ENCODE assay signal across 8 cellular contexts in the genomic region with DNA sequence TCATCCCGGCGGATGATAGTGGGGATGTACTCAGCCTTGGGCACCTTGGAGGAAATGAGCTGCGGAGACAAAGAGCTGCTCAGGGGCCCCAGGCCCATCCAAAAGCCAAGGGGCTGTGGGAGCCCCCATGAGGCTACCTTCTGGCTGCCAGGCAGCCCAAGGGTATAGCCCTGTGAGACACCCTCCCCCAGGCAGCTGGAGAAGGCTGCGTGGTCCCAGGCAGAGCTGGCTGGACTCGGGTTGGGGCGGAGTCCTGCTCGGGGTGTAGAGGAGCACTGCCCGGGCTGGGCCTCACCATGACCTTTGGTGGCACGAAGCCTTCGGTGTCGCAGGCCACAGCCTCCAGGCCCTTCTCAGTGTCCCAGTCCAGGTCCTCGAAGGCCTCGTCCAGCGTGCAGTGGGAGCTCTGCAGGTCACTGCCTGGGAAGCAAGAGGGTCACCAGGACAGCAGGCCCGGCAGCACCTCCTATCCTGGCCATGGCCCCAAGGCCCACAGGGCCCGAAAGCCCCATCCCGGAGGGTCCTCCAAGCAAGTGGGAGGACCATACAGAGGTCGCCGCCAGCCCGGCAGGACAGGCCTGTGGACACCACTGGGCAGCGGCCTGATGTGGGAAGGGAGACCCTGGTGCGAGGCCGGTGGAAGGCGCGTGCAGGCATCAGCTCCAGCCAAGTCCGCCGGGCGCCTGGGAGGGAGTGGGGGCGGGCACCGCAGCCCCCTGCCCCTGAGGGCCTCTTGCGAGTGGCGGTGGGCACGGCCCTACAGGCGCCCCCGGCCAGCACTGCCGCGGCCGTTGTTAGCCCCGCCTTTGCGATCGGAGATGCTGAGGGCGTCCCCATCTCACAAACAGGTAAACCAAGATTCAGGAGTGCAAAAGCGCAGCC. TPM values are rescaled to one million over a fixed set of nuclear protein-coding genes. Genes with fewer than 3 reads are reported as not detected.
DNase-seq lines count a peak whose midpoint lies in the region; ATAC-seq and TF ChIP-seq lines count a peak whose summit lies in the region.

No MANE protein-coding gene starts in this region.

- DNase-seq in activated naive CD8-positive, alpha-beta T cell treated with anti-CD3 and anti-CD28 coated beads, Interleukin-2, amount 10 ng/mL, durations not matched to agents 7 days and 5 days: peak; percentile 34
- DNase-seq in activated naive CD8-positive, alpha-beta T cell treated with anti-CD3 and anti-CD28 coated beads for 36 hours: no peak
- DNase-seq in endothelial cell (ENCODE audit: low spot score) (peak; percentile 15), upper lobe of right lung (peak; percentile 76), SHP77 treated with DMSO at 0.1 percent for 48 hours (lab: John Stamatoyannopoulos, UW) (no peak), DMS53 (lab: John Stamatoyannopoulos, UW) (no peak), MV-4-11 (lab: John Stamatoyannopoulos, UW) (no peak)
- peak in 2 of 9 donors; percentile 14 to 22 for DNase-seq in naive thymus-derived CD4-positive, alpha-beta T cell

- no peaks in the 10 kb centered on the region for H3K27me3 Mint-ChIP-seq in activated naive CD8-positive, alpha-beta T cell treated with anti-CD3 and anti-CD28 coated beads, Interleukin-2, amount 10 ng/mL, durations not matched to agents 7 days and 5 days
- no peaks in the 10 kb centered on the region for H3K27me3 Mint-ChIP-seq in activated naive CD8-positive, alpha-beta T cell treated with anti-CD3 and anti-CD28 coated beads for 36 hours
- peaks cover 3% of the 10 kb centered on the region for H3K27me3 Mint-ChIP-seq in endothelial cell (ENCODE audit: unreplicated experiment)
- no peaks in the 10 kb centered on the region for H3K27me3 Mint-ChIP-seq in naive thymus-derived CD4-positive, alpha-beta T cell

- peaks cover 15% of the 10 kb centered on the region for H3K4me1 Mint-ChIP-seq in activated naive CD8-positive, alpha-beta T cell treated with anti-CD3 and anti-CD28 coated beads, Interleukin-2, amount 10 ng/mL, durations not matched to agents 7 days and 5 days
- peaks cover 17% of the 10 kb centered on the region for H3K4me1 Mint-ChIP-seq in activated naive CD8-positive, alpha-beta T cell treated with anti-CD3 and anti-CD28 coated beads for 36 hours
- no peaks in the 10 kb centered on the region for H3K4me1 Mint-ChIP-seq in endothelial cell (ENCODE audit: unreplicated experiment)
- H3K4me1 Mint-ChIP-seq in naive thymus-derived CD4-positive, alpha-beta T cell: peaks cover 5 to 72% (median 40%) of the 10 kb centered on the region in 7 donors

- H3K27me3 ChIP-seq in naive thymus-derived CD4-positive, alpha-beta T cell (ENCODE audit: control insufficient read depth in 2 of 2, insufficient read depth in 2 of 2, low read length in 2 of 2): no peaks in the 10 kb centered on the region
- no peaks in the 10 kb centered on the region for H3K27me3 ChIP-seq in upper lobe of right lung

- ATAC-seq in activated naive CD8-positive, alpha-beta T cell treated with anti-CD3 and anti-CD28 coated beads, Interleukin-2, amount 10 ng/mL, durations not matched to agents 7 days and 5 days (ENCODE audit: low read depth): no peak
- no peak for ATAC-seq in naive thymus-derived CD4-positive, alpha-beta T cell
- ATAC-seq in upper lobe of right lung: no peak

- no peak overlapping the region for H3K27ac ChIP-seq in naive thymus-derived CD4-positive, alpha-beta T cell (ENCODE audit: low read depth, low read length)
- no peak overlapping the region for H3K27ac ChIP-seq in upper lobe of right lung

- no peaks in the 10 kb centered on the region for H3K9me3 Mint-ChIP-seq in activated naive CD8-positive, alpha-beta T cell treated with anti-CD3 and anti-CD28 coated beads, Interleukin-2, amount 10 ng/mL, durations not matched to agents 7 days and 5 days
- H3K9me3 Mint-ChIP-seq in activated naive CD8-positive, alpha-beta T cell treated with anti-CD3 and anti-CD28 coated beads for 36 hours: peaks cover 5% of the 10 kb centered on the region
- no peaks in the 10 kb centered on the region for H3K9me3 Mint-ChIP-seq in endothelial cell (ENCODE audit: unreplicated experiment)
- H3K9me3 Mint-ChIP-seq in naive thymus-derived CD4-positive, alpha-beta T cell: peaks cover 0 to 3% (median 0%) of the 10 kb centered on the region in 11 donors

- CTCF ChIA-PET in naive thymus-derived CD4-positive, alpha-beta T cell (lab: Charles Lee): interaction anchor here (0.6 kb wide), 2 partner anchors 21 to 243 kb away, joined by 3 read pairs; no protein-coding TSS in a partner anchor

- no peak for TF ChIP-seq CTCF in endothelial cell (IDR thresholded peaks at IDR 0.05; ENCODE audit: unreplicated experiment)
- TF ChIP-seq CTCF in upper lobe of right lung (IDR thresholded peaks at IDR 0.05): no peak

- H3K4me1 ChIP-seq in naive thymus-derived CD4-positive, alpha-beta T cell (ENCODE audit: control insufficient read depth in 2 of 2, insufficient read depth in 2 of 2, low read length in 2 of 2): peaks cover 27 to 48% of the 10 kb centered on the region in 2 donors
- H3K4me1 ChIP-seq in upper lobe of right lung: peaks cover 14% of the 10 kb centered on the region

- POLR2A ChIA-PET in activated naive CD8-positive, alpha-beta T cell treated with anti-CD3 and anti-CD28 coated beads, Interleukin-2, amount 10 ng/mL, durations not matched to agents 7 days and 5 days (lab: Charles Lee): interaction anchor here (1.0 to 2.0 kb wide), 2 partner anchors 9 to 10 kb away, joined by 3 to 5 read pairs; no protein-coding TSS in a partner anchor
- POLR2A ChIA-PET in naive thymus-derived CD4-positive, alpha-beta T cell (lab: Charles Lee): interaction anchor here (1.4 kb wide), 1 partner anchor 13 kb away, joined by 4 read pairs; no protein-coding TSS in a partner anchor

- peaks cover 40% of the 10 kb centered on the region for H3K36me3 Mint-ChIP-seq in activated naive CD8-positive, alpha-beta T cell treated with anti-CD3 and anti-CD28 coated beads, Interleukin-2, amount 10 ng/mL, durations not matched to agents 7 days and 5 days
- H3K36me3 Mint-ChIP-seq in activated naive CD8-positive, alpha-beta T cell treated with anti-CD3 and anti-CD28 coated beads for 36 hours: peaks cover 53% of the 10 kb centered on the region
- no peaks in the 10 kb centered on the region for H3K36me3 Mint-ChIP-seq in endothelial cell (ENCODE audit: low read depth, unreplicated experiment)
- peaks cover 0 to 14% (median 0%) of the 10 kb centered on the region in 5 donors for H3K36me3 Mint-ChIP-seq in naive thymus-derived CD4-positive, alpha-beta T cell

- peaks cover 0 to 30% (median 4%) of the 10 kb centered on the region in 3 experiments for H3K36me3 ChIP-seq in naive thymus-derived CD4-positive, alpha-beta T cell (ENCODE audit: control insufficient read depth in 2 of 3, insufficient read depth in 3 of 3, low read length in 3 of 3)
- H3K36me3 ChIP-seq in upper lobe of right lung: peaks cover 9% of the 10 kb centered on the region

- no peaks in the 10 kb centered on the region for H3K9me3 ChIP-seq in naive thymus-derived CD4-positive, alpha-beta T cell (ENCODE audit: control insufficient read depth in 2 of 3, low read length in 3 of 3)
- H3K9me3 ChIP-seq in upper lobe of right lung: no peaks in the 10 kb centered on the region

- intact Hi-C loops in naive thymus-derived CD4-positive, alpha-beta T cell (cut with micrococcal nuclease): loop anchor here (1.0 to 10.0 kb wide), 3 partner anchors 8 to 1208 kb away; a partner anchor contains a TSS
- intact Hi-C loops in upper lobe of right lung (cut with DNase I): no loop called here

- no peak overlapping the region for H3K4me3 Mint-ChIP-seq in activated naive CD8-positive, alpha-beta T cell treated with anti-CD3 and anti-CD28 coated beads, Interleukin-2, amount 10 ng/mL, durations not matched to agents 7 days and 5 days
- H3K4me3 Mint-ChIP-seq in activated naive CD8-positive, alpha-beta T cell treated with anti-CD3 and anti-CD28 coated beads for 36 hours: no peak overlapping the region
- no peak overlapping the region for H3K4me3 Mint-ChIP-seq in endothelial cell (ENCODE audit: unreplicated experiment)
- H3K4me3 Mint-ChIP-seq in naive thymus-derived CD4-positive, alpha-beta T cell: peak overlapping the region in 8 of 10 donors; percentile 41 to 79 (median 66)

- no peak overlapping the region for H3K4me3 ChIP-seq in naive thymus-derived CD4-positive, alpha-beta T cell (ENCODE audit: low read length)
- peak overlapping the region; percentile 40 for H3K4me3 ChIP-seq in upper lobe of right lung

- no peak overlapping the region for H3K27ac Mint-ChIP-seq in activated naive CD8-positive, alpha-beta T cell treated with anti-CD3 and anti-CD28 coated beads, Interleukin-2, amount 10 ng/mL, durations not matched to agents 7 days and 5 days
- H3K27ac Mint-ChIP-seq in activated naive CD8-positive, alpha-beta T cell treated with anti-CD3 and anti-CD28 coated beads for 36 hours: no peak overlapping the region
- no peak overlapping the region for H3K27ac Mint-ChIP-seq in endothelial cell (ENCODE audit: unreplicated experiment)
- peak overlapping the region in 2 of 9 donors; percentile 49 to 63 for H3K27ac Mint-ChIP-seq in naive thymus-derived CD4-positive, alpha-beta T cell

RNA-seq across cellular contexts. Expression of a gene that starts 6.1 kb away (rescaled TPM):
- 10 to 100 TPM; 54.3 to 58.4 TPM for total RNA-seq in activated naive CD8-positive, alpha-beta T cell treated with anti-CD3 and anti-CD28 coated beads, Interleukin-2, amount 10 ng/mL, durations not matched to agents 7 days and 5 days
- 10 to 100 TPM; 74.1 to 74.6 TPM for total RNA-seq in activated naive CD8-positive, alpha-beta T cell treated with anti-CD3 and anti-CD28 coated beads for 36 hours
- total RNA-seq in endothelial cell (ENCODE audit: unreplicated experiment) (43.0 TPM), upper lobe of right lung (23.9 TPM)
- 10 to 100 TPM; 22.9 to 92.0 (median 57.3) TPM for total RNA-seq in naive thymus-derived CD4-positive, alpha-beta T cell
- 10 to 100 TPM; 10.9 to 21.4 TPM for polyA plus RNA-seq in naive thymus-derived CD4-positive, alpha-beta T cell

RNA-seq across cellular contexts. Expression of a gene that starts 11.8 kb away (rescaled TPM):
- total RNA-seq in activated naive CD8-positive, alpha-beta T cell treated with anti-CD3 and anti-CD28 coated beads, Interleukin-2, amount 10 ng/mL, durations not matched to agents 7 days and 5 days: not detected
- total RNA-seq in activated naive CD8-positive, alpha-beta T cell treated with anti-CD3 and anti-CD28 coated beads for 36 hours: not detected
- total RNA-seq in endothelial cell (ENCODE audit: unreplicated experiment): 0.21 TPM
- not detected for total RNA-seq in naive thymus-derived CD4-positive, alpha-beta T cell
- not detected for polyA plus RNA-seq in naive thymus-derived CD4-positive, alpha-beta T cell
- not detected for total RNA-seq in upper lobe of right lung

RNA-seq across cellular contexts. Expression of a gene that starts 29.8 kb away (rescaled TPM):
- 1 to 10 TPM; 2.8 to 3.7 TPM for total RNA-seq in activated naive CD8-positive, alpha-beta T cell treated with anti-CD3 and anti-CD28 coated beads, Interleukin-2, amount 10 ng/mL, durations not matched to agents 7 days and 5 days
- under 1 TPM; 0.66 to 0.76 TPM for total RNA-seq in activated naive CD8-positive, alpha-beta T cell treated with anti-CD3 and anti-CD28 coated beads for 36 hours
- total RNA-seq in endothelial cell (ENCODE audit: unreplicated experiment): 0.36 TPM
- total RNA-seq in naive thymus-derived CD4-positive, alpha-beta T cell: 10 to 100 TPM in 2 of 5 experiments, 1 to 10 TPM in 2, under 1 TPM in 1; 0.94 to 11.1 (median 6.0) TPM
- 1 to 10 TPM in 1 of 2 donors, under 1 TPM in 1; 0.73 to 2.6 TPM for polyA plus RNA-seq in naive thymus-derived CD4-positive, alpha-beta T cell
- 6.5 TPM for total RNA-seq in upper lobe of right lung

RNA-seq across cellular contexts. Expression of a gene that starts 30.0 kb away (rescaled TPM):
- 10 to 100 TPM; 23.4 to 24.7 TPM for total RNA-seq in activated naive CD8-positive, alpha-beta T cell treated with anti-CD3 and anti-CD28 coated beads, Interleukin-2, amount 10 ng/mL, durations not matched to agents 7 days and 5 days
- 1 to 10 TPM; 3.6 to 4.2 TPM for total RNA-seq in activated naive CD8-positive, alpha-beta T cell treated with anti-CD3 and anti-CD28 coated beads for 36 hours
- total RNA-seq in endothelial cell (ENCODE audit: unreplicated experiment) (19.9 TPM), upper lobe of right lung (27.3 TPM)
- total RNA-seq in naive thymus-derived CD4-positive, alpha-beta T cell: 10 to 100 TPM; 11.7 to 27.2 (median 24.7) TPM
- polyA plus RNA-seq in naive thymus-derived CD4-positive, alpha-beta T cell: 1 to 10 TPM; 3.5 to 7.6 TPM

Comparison
In these comparisons a context has a peak if more than half of its experiments do, and no peak if none do; other contexts are left out.
1. DNase-seq: peak in activated naive CD8-positive, alpha-beta T cell treated with anti-CD3 and anti-CD28 coated beads, Interleukin-2, amount 10 ng/mL, durations not matched to agents 7 days and 5 days (single experiment), endothelial cell (single experiment) and upper lobe of right lung (single experiment); none in activated naive CD8-positive, alpha-beta T cell treated with anti-CD3 and anti-CD28 coated beads for 36 hours (single experiment), SHP77 treated with DMSO at 0.1 percent for 48 hours (single experiment), DMS53 (single experiment) and MV-4-11 (single experiment).
2. H3K4me3 Mint-ChIP-seq: peak in naive thymus-derived CD4-positive, alpha-beta T cell (8 of 10); none in activated naive CD8-positive, alpha-beta T cell treated with anti-CD3 and anti-CD28 coated beads, Interleukin-2, amount 10 ng/mL, durations not matched to agents 7 days and 5 days (single experiment), activated naive CD8-positive, alpha-beta T cell treated with anti-CD3 and anti-CD28 coated beads for 36 hours (single experiment) and endothelial cell (single experiment).